In the genomic region with DNA sequence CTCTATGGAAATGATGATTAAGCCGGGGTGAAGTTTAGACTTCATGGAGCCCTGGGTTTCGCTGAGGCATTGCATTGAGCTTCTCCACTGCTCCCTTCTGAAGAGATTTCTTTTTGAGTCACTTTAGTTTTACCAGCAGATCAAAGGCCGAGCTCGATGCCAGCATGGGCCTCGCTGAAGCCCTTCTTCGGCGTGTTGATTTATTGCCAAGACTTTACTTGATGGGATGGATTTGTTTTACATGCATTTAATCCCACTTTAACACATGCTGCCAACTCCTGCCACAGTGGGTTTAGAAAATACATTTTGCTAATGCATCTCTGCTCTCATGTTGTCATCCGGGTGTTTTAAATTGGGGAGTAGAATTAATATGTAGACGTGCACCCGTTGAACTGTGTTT, we compare ENCODE assay signal across 23 cellular contexts.
"Had no signal": no experiment of that assay in that cellular context is flagged by ENCODE, and none has a peak within 500 bp of the region (broad histone marks: within the 10 kb centered on the region; RNA-seq: fewer than 3 reads in every experiment).

No MANE protein-coding gene starts in this region.

- H3K4me1 ChIP-seq: adrenal gland, ascending aorta, breast epithelium, colonic mucosa, gastrocnemius medialis, transverse colon had no signal

- H3K27ac ChIP-seq: adrenal gland, ascending aorta, breast epithelium, colonic mucosa, gastrocnemius medialis, transverse colon had no signal

- DNase-seq: activated CD4-positive, alpha-beta T cell treated with anti-CD3 and anti-CD28 coated beads, Interleukin-2, amount 10 ng/mL, durations not matched to agents 7 days and 5 days; activated CD4-positive, CD25-positive, alpha-beta regulatory T cell treated with anti-CD3 and anti-CD28 coated beads, Interleukin-2, amount 50 U/mL, for 72 hours; activated CD8-positive, alpha-beta memory T cell treated with anti-CD3 and anti-CD28 coated beads, Interleukin-2, amount 10 ng/mL, durations not matched to agents 7 days and 5 days; activated CD8-positive, alpha-beta T cell treated with anti-CD3 and anti-CD28 coated beads for 36 hours; activated gamma-delta T cell; activated T-cell treated with anti-CD3 and anti-CD28 coated beads for 4 hours; colonic mucosa; dorsolateral prefrontal cortex; effector memory CD8-positive, alpha-beta T cell; gastrocnemius medialis; hypothalamus; occipital lobe; sigmoid colon; stimulated activated CD4-positive, alpha-beta T cell treated with anti-CD3 and anti-CD28 coated beads, Interleukin-15, amount 100 ng/mL, for 24 hours; stomach; T-helper 9 cell; transverse colon had no signal

- H3K4me3 ChIP-seq: adrenal gland, ascending aorta, breast epithelium, colonic mucosa, dorsolateral prefrontal cortex, gastrocnemius medialis, sigmoid colon, smooth muscle cell, stomach, transverse colon had no signal

- H3K36me3 ChIP-seq: breast epithelium, colonic mucosa, gastrocnemius medialis, transverse colon had no signal

- H3K4me2 ChIP-seq: smooth muscle cell had no signal

- ATAC-seq: activated CD8-positive, alpha-beta memory T cell treated with anti-CD3 and anti-CD28 coated beads, Interleukin-2, amount 10 ng/mL, durations not matched to agents 7 days and 5 days; activated CD8-positive, alpha-beta T cell treated with anti-CD3 and anti-CD28 coated beads for 36 hours; effector memory CD8-positive, alpha-beta T cell; esophagus mucosa; gastrocnemius medialis; stimulated activated memory B cell treated with anti-CD40 and anti-IgM and Interleukin-4, amounts not matched to agents 10 μg/mL and 1 μg/mL and 100 μg/mL, for 72 hours had no signal

- H3K9me3 ChIP-seq: adrenal gland, ascending aorta, breast epithelium, colonic mucosa, gastrocnemius medialis, sigmoid colon, stomach, transverse colon had no signal

- H3K27me3 ChIP-seq: adrenal gland, ascending aorta, breast epithelium, colonic mucosa, dorsolateral prefrontal cortex, gastrocnemius medialis, sigmoid colon, stomach, transverse colon had no signal
